8 cellular contexts compared by ENCODE assay signal in genomic region chr14:93788557-93789365, GRCh38. TPM values are rescaled to one million over a fixed set of nuclear protein-coding genes. Genes with fewer than 3 reads are reported as not detected.
DNase-seq lines count a peak whose midpoint lies in the region; ATAC-seq and TF ChIP-seq lines count a peak whose summit lies in the region.

No MANE protein-coding gene starts in this region.

- dilution Hi-C loops in mammary epithelial cell (cut with HindIII; ENCODE audit: low sequenced_read_pairs), result no loop called here

- H2AFZ ChIP-seq in mammary epithelial cell (ENCODE audit: low read depth, low read length), result peak overlapping the region; percentile 75

- no TSS peak for BruUV-seq in mammary epithelial cell (replicated peaks; lab: Mats Ljungman, UMichigan)

- H3K79me2 ChIP-seq in mammary epithelial cell (ENCODE audit: insufficient read depth, low read length), result no peaks in the 10 kb centered on the region

- no peaks in the 10 kb centered on the region for H3K9me3 ChIP-seq in mammary epithelial cell (replicated peaks; ENCODE audit: insufficient read depth, low read length)
- peaks cover 2% of the 10 kb centered on the region for H3K9me3 ChIP-seq in thymus (ENCODE audit: control insufficient read depth)

- H3K4me3 ChIP-seq in mammary epithelial cell (replicated peaks in 1 of 3; ENCODE audit: insufficient read depth in 1 of 3, low read depth in 2 of 3, low read length in 3 of 3), result peak overlapping the region; percentile 35 to 43 (median 43)
- peak overlapping the region; percentile 13 for H3K4me3 ChIP-seq in thymus (ENCODE audit: low read length)

- H3K36me3 ChIP-seq in mammary epithelial cell (ENCODE audit: insufficient read depth, low read length), result no peaks in the 10 kb centered on the region
- H3K36me3 ChIP-seq in thymus (ENCODE audit: control insufficient read depth, insufficient read depth), result no peaks in the 10 kb centered on the region

- DNase-seq in Ammon's horn (ENCODE audit: low spot score) (peak; percentile 76), NCI-H1105 treated with DMSO at 0.1 percent for 48 hours (lab: John Stamatoyannopoulos, UW) (peak; percentile 72), mammary epithelial cell (peak; percentile 55), left lobe of liver (ENCODE audit: low spot score) (no peak)

- no peaks in the 10 kb centered on the region for H4K20me1 ChIP-seq in mammary epithelial cell (ENCODE audit: insufficient read depth, low read length)

- H3K4me1 ChIP-seq in mammary epithelial cell (ENCODE audit: insufficient read depth, low read length) (peaks cover 5% of the 10 kb centered on the region), thymus (ENCODE audit: control insufficient read depth, insufficient read depth, low read length) (no peaks in the 10 kb centered on the region)

- peak overlapping the region; percentile 0 for H3K9ac ChIP-seq in mammary epithelial cell (ENCODE audit: insufficient read depth, low read length)

- in situ Hi-C loops in mammary epithelial cell (cut with MboI; ENCODE audit: low sequenced_read_pairs in 2 of 2), result no loop called here

- peaks cover 3% of the 10 kb centered on the region for H3K27me3 ChIP-seq in mammary epithelial cell (ENCODE audit: insufficient read depth, low read length)
- peaks cover 28% of the 10 kb centered on the region for H3K27me3 ChIP-seq in thymus (ENCODE audit: control insufficient read depth, insufficient read depth)

- intact Hi-C loops in mammary epithelial cell (cut with micrococcal nuclease), result loop anchor here (1.0 to 5.0 kb wide), 2 partner anchors 51 to 133 kb away; no protein-coding TSS in a partner anchor

- H3K27ac ChIP-seq in mammary epithelial cell (ENCODE audit: insufficient read depth, low read depth, low read length) (no peak overlapping the region), thymus (ENCODE audit: low read depth) (no peak overlapping the region)

- H3K4me2 ChIP-seq in mammary epithelial cell (ENCODE audit: insufficient read depth, low read depth, low read length), result peak overlapping the region; percentile 83

- TF ChIP-seq CTCF in mammary epithelial cell (conservative IDR thresholded peaks at IDR 0.05 in 1 of 2, IDR thresholded peaks at IDR 0.05 in 1 of 2; ENCODE audit: extremely low read depth in 1 of 2, insufficient read depth in 1 of 2, low read depth in 1 of 2, low read length in 2 of 2), result peak in 1 of 2 donors; percentile 38

- 2% methylated on average over 11 of the region's 88 CpGs for WGBS in mammary epithelial cell (ENCODE audit: low coverage, missing lambda C conversion rate)
- 3% methylated on average over 88 of the region's 88 CpGs for WGBS in thymus

- CTCF ChIA-PET in mammary epithelial cell (lab: Charles Lee; ENCODE audit: low non-redundant PET), result interaction anchor here (0.6 kb wide), 2 partner anchors 497 to 1153 kb away, joined by 5 to 7 read pairs; no protein-coding TSS in a partner anchor

- ATAC-seq in left lobe of liver (peak; percentile 64), GM21576 (IDR thresholded peaks at IDR 0.05; ENCODE audit: unreplicated experiment) (no peak), HG03095 (IDR thresholded peaks at IDR 0.05; ENCODE audit: unreplicated experiment) (no peak), GM21717 (IDR thresholded peaks at IDR 0.05; ENCODE audit: unreplicated experiment) (no peak)

RNA-seq across cellular contexts. Expression of gene PRIMA1, which starts 0.5 kb away (rescaled TPM):
- under 1 TPM; 0.17 to 0.31 TPM for total RNA-seq in mammary epithelial cell
- 0.06 TPM for polyA plus RNA-seq in mammary epithelial cell
- not detected for polyA minus RNA-seq in mammary epithelial cell
- total RNA-seq in left lobe of liver, result 0.30 TPM
- polyA plus RNA-seq in thymus, result 0.84 TPM
